Comparison of ENCODE assay signal across 8 cellular contexts in genomic region chr19:47836038-47836437, GRCh38. TPM values are rescaled to one million over a fixed set of nuclear protein-coding genes. Genes with fewer than 3 reads are reported as not detected.
"Had no signal": no experiment of that assay in that cellular context is flagged by ENCODE, and none has a peak within 500 bp of the region (broad histone marks: within the 10 kb centered on the region; RNA-seq: fewer than 3 reads in every experiment).

No MANE protein-coding gene starts in this region.

- DNase-seq: GOT3, H9, HCEC 1CT, IMR-90, KG1 had no signal

- FAIRE-seq: H54, K562 had no signal

- H3K4me3 ChIP-seq: K562 had no signal

- ATAC-seq: K562 had no signal

RNA-seq across cellular contexts. Expression of gene CRX, which starts 14.3 kb away (rescaled TPM):
- total RNA-seq: HT-29, IMR-90, K562 had no signal
- polyA plus RNA-seq: IMR-90 had no signal

RNA-seq across cellular contexts. Expression of gene TPRX2, which starts 23.0 kb away (rescaled TPM):
- total RNA-seq: H9, HT-29, IMR-90, K562 had no signal
- polyA plus RNA-seq: IMR-90, K562 had no signal

RNA-seq across cellular contexts. Expression of gene TPRX1, which starts 31.7 kb away (rescaled TPM):
- total RNA-seq: H9, HT-29, IMR-90, K562 had no signal
- polyA plus RNA-seq: IMR-90, K562 had no signal

RNA-seq across cellular contexts. Expression of gene SULT2A1, which starts 50.1 kb away (rescaled TPM):
- total RNA-seq: H9, HT-29, IMR-90 had no signal
- polyA plus RNA-seq: IMR-90 had no signal
